Comparison of ENCODE assay signal across 8 cellular contexts in the genomic region with DNA sequence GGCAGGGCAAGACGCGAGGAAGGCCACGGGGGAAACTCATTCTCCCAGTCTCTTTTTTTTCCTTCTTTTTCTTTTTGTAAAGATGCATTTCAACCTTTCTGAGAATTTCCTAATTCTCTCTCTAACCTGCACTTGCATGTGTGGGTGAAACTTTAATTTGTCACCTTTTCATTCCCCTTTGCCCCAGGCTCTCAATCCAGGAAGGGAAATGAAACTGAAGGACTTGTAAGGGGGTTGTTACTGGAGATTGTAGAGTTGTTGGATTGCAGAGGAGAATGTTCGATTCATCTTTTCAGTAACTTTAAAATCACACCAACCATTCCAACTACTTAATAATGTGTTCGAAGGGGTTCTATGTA. TPM values are rescaled to one million over a fixed set of nuclear protein-coding genes. Genes with fewer than 3 reads are reported as not detected.
DNase-seq lines count a peak whose midpoint lies in the region; ATAC-seq, FAIRE-seq and TF ChIP-seq lines count a peak whose summit lies in the region.
"Not testable (repeated sequence)": the region's sequence is repeated elsewhere in the genome, so short reads cannot be mapped to it uniquely, and the experiment has no call there.

No MANE protein-coding gene starts in this region.

- H3K36me3 ChIP-seq in CD8-positive, alpha-beta memory T cell (ENCODE audit: insufficient read depth, low read length); endothelial cell of umbilical vein (ENCODE audit: control insufficient read depth in 2 of 2, extremely low read depth in 1 of 2, insufficient read depth in 2 of 2, low read length in 2 of 2); ovary: not testable (repeated sequence)
- H3K36me3 ChIP-seq in KOPT-K1 (ENCODE audit: insufficient read depth, low read length) (peaks cover 30% of the 10 kb centered on the region), left lung (peaks cover 0 to 23% of the 10 kb centered on the region in 2 donors), transverse colon (peaks cover 0 to 10% (median 4%) of the 10 kb centered on the region in 4 donors)

- not testable (repeated sequence) for TF ChIP-seq CTCF in endothelial cell of umbilical vein (IDR thresholded peaks at IDR 0.05; ENCODE audit: extremely low read depth in 1 of 2, insufficient read depth in 1 of 2, low read depth in 1 of 2, low read length in 2 of 2); left lung (IDR thresholded peaks at IDR 0.05); ovary (IDR thresholded peaks at IDR 0.05); transverse colon (IDR thresholded peaks at IDR 0.05)

- H3K4me3 ChIP-seq in CD8-positive, alpha-beta memory T cell (ENCODE audit: low read length), result peak overlapping the region; percentile 54
- H3K4me3 ChIP-seq in endothelial cell of umbilical vein (replicated peaks in 1 of 3; ENCODE audit: insufficient read depth in 1 of 3, low read depth in 1 of 3, low read length in 3 of 3), result peak overlapping the region; percentile 61 to 94 (median 92)
- peak overlapping the region; percentile 55 to 64 for H3K4me3 ChIP-seq in left lung
- H3K4me3 ChIP-seq in ovary, result peak overlapping the region; percentile 49
- peak overlapping the region; percentile 73 to 93 (median 83) for H3K4me3 ChIP-seq in transverse colon

- peak overlapping the region; percentile 67 for H3K9ac ChIP-seq in endothelial cell of umbilical vein (replicated peaks; ENCODE audit: extremely low read depth, insufficient read depth, low read length)

- H3K27ac Mint-ChIP-seq in CD8-positive, alpha-beta memory T cell, result peak overlapping the region; percentile 95 to 98 (median 96)
- peak overlapping the region; percentile 94 for H3K27ac Mint-ChIP-seq in activated naive CD8-positive, alpha-beta T cell treated with anti-CD3 and anti-CD28 coated beads for 36 hours

- H3K27me3 Mint-ChIP-seq in CD8-positive, alpha-beta memory T cell; activated naive CD8-positive, alpha-beta T cell treated with anti-CD3 and anti-CD28 coated beads for 36 hours: not testable (repeated sequence)

- not testable (repeated sequence) for H3K27me3 ChIP-seq in CD8-positive, alpha-beta memory T cell (ENCODE audit: insufficient read depth, low read length, poor library complexity, severe bottlenecking); endothelial cell of umbilical vein (ENCODE audit: control insufficient read depth in 2 of 2, insufficient read depth in 2 of 2, low read length in 2 of 2); left lung; ovary; transverse colon

- BruUV-seq in endothelial cell of umbilical vein (replicated peaks; lab: Mats Ljungman, UMichigan), result TSS peak; percentile 36

- H2AFZ ChIP-seq in endothelial cell of umbilical vein (ENCODE audit: low read depth, low read length), result not testable (repeated sequence)

- ATAC-seq in left lung, result peak; percentile 4

- peak overlapping the region; percentile 89 for H3K4me2 ChIP-seq in endothelial cell of umbilical vein (ENCODE audit: insufficient read depth, low read length)

- TF ChIP-seq POLR2A in endothelial cell of umbilical vein (IDR thresholded peaks at IDR 0.05; ENCODE audit: low read depth, low read length); ovary (IDR thresholded peaks at IDR 0.05); transverse colon (IDR thresholded peaks at IDR 0.05): not testable (repeated sequence)

- H3K36me3 Mint-ChIP-seq in CD8-positive, alpha-beta memory T cell, result peaks cover 0 to 31% (median 4%) of the 10 kb centered on the region in 3 donors
- peaks cover 14% of the 10 kb centered on the region for H3K36me3 Mint-ChIP-seq in activated naive CD8-positive, alpha-beta T cell treated with anti-CD3 and anti-CD28 coated beads for 36 hours

- DNase-seq in CD8-positive, alpha-beta memory T cell; activated naive CD8-positive, alpha-beta T cell treated with anti-CD3 and anti-CD28 coated beads for 36 hours; endothelial cell of umbilical vein (ENCODE audit: low read depth, low spot score); left lung; ovary; transverse colon: not testable (repeated sequence)
- DNase-seq in SIG-M5 treated with dmso at 0.1 percent for 504 hours (lab: John Stamatoyannopoulos, UW; ENCODE audit: unreplicated experiment), result peak; percentile 71

- POLR2A ChIA-PET in CD8-positive, alpha-beta memory T cell (lab: Charles Lee); endothelial cell of umbilical vein (lab: Charles Lee): not testable (repeated sequence)

- H3K9me1 ChIP-seq in endothelial cell of umbilical vein (replicated peaks; ENCODE audit: control insufficient read depth, extremely low read depth, insufficient read depth, low read length), result not testable (repeated sequence)

- not testable (repeated sequence) for H3K9me3 ChIP-seq in CD8-positive, alpha-beta memory T cell (ENCODE audit: low read length); KOPT-K1 (ENCODE audit: insufficient read depth, low read length, poor library complexity, severe bottlenecking); endothelial cell of umbilical vein (replicated peaks; ENCODE audit: control insufficient read depth, insufficient read depth, low read length); left lung; ovary; transverse colon

- in situ Hi-C loops in transverse colon (cut with MboI; ENCODE audit: low pct_ligation_motif_present in 1 of 4, low pct_unique_long_range_greater_than_20kb in 1 of 4, low sequenced_read_pairs in 3 of 4), result not testable (repeated sequence)

- peaks cover 36 to 56% (median 51%) of the 10 kb centered on the region in 3 donors for H3K4me1 Mint-ChIP-seq in CD8-positive, alpha-beta memory T cell
- peaks cover 31% of the 10 kb centered on the region for H3K4me1 Mint-ChIP-seq in activated naive CD8-positive, alpha-beta T cell treated with anti-CD3 and anti-CD28 coated beads for 36 hours

- FAIRE-seq in endothelial cell of umbilical vein (lab: Jason Lieb, UNC), result peak; percentile 87

- not testable (repeated sequence) for H3K9me3 Mint-ChIP-seq in CD8-positive, alpha-beta memory T cell; activated naive CD8-positive, alpha-beta T cell treated with anti-CD3 and anti-CD28 coated beads for 36 hours

- not testable (repeated sequence) for H4K20me1 ChIP-seq in endothelial cell of umbilical vein (replicated peaks; ENCODE audit: control insufficient read depth, extremely low read depth, insufficient read depth, low read length)

- H3K79me2 ChIP-seq in endothelial cell of umbilical vein (ENCODE audit: control insufficient read depth, insufficient read depth, low read length), result peaks cover 46% of the 10 kb centered on the region

- not testable (repeated sequence) for TF ChIP-seq EP300 in ovary (IDR thresholded peaks at IDR 0.05); transverse colon (IDR thresholded peaks at IDR 0.05; ENCODE audit: low read depth)

- intact Hi-C loops in endothelial cell of umbilical vein (cut with micrococcal nuclease), result loop anchor here (5.0 kb wide), 1 partner anchor 58 kb away; a partner anchor contains a TSS
- intact Hi-C loops in left lung (cut with DNase I); ovary (cut with DNase I); transverse colon (cut with DNase I; ENCODE audit: low total_unique reads): not testable (repeated sequence)

- peak overlapping the region; percentile 88 to 99 (median 93) for H3K4me3 Mint-ChIP-seq in CD8-positive, alpha-beta memory T cell
- H3K4me3 Mint-ChIP-seq in activated naive CD8-positive, alpha-beta T cell treated with anti-CD3 and anti-CD28 coated beads for 36 hours, result peak overlapping the region; percentile 90

- H3K4me1 ChIP-seq in CD8-positive, alpha-beta memory T cell (ENCODE audit: insufficient read depth, low read length), result peaks cover 12% of the 10 kb centered on the region
- H3K4me1 ChIP-seq in endothelial cell of umbilical vein (ENCODE audit: control insufficient read depth, extremely low read depth, insufficient read depth, low read length) (peaks cover 11% of the 10 kb centered on the region), left lung (peaks cover 3 to 48% of the 10 kb centered on the region in 2 donors), transverse colon (peaks cover 10 to 40% (median 31%) of the 10 kb centered on the region in 4 donors)
- H3K4me1 ChIP-seq in ovary (ENCODE audit: insufficient read depth), result not testable (repeated sequence)

- dilution Hi-C loops in endothelial cell of umbilical vein (cut with MboI; ENCODE audit: extremely low pct_ligation_motif_present, low sequenced_read_pairs), result not testable (repeated sequence)

- 1 to 3% (median 2%) methylated on average over 5 of the region's 5 CpGs for WGBS in ovary, 3 donors
- WGBS in transverse colon (ENCODE audit: low coverage in 1 of 2), 2 donors, result 0 to 2% methylated on average over 4 to 5 of the region's 5 CpGs

- CTCF ChIA-PET in CD8-positive, alpha-beta memory T cell (lab: Charles Lee); endothelial cell of umbilical vein (lab: Charles Lee): not testable (repeated sequence)

- peak overlapping the region; percentile 64 for H3K27ac ChIP-seq in CD8-positive, alpha-beta memory T cell (ENCODE audit: low read depth, low read length)
- peak overlapping the region; percentile 80 for H3K27ac ChIP-seq in KOPT-K1 (ENCODE audit: low read depth, low read length, poor library complexity, severe bottlenecking)
- H3K27ac ChIP-seq in endothelial cell of umbilical vein (ENCODE audit: insufficient read depth, low read depth, low read length), result peak overlapping the region; percentile 71
- H3K27ac ChIP-seq in left lung, result peak overlapping the region; percentile 88 to 91
- peak overlapping the region; percentile 93 for H3K27ac ChIP-seq in ovary
- H3K27ac ChIP-seq in transverse colon, result peak overlapping the region; percentile 93 to 100 (median 98)

RNA-seq across cellular contexts. Expression of a gene that starts 1.2 kb away (rescaled TPM):
- 10 to 100 TPM; 41.9 to 43.4 TPM for total RNA-seq in CD8-positive, alpha-beta memory T cell
- polyA plus RNA-seq in CD8-positive, alpha-beta memory T cell, result 13.3 TPM
- total RNA-seq in activated naive CD8-positive, alpha-beta T cell treated with anti-CD3 and anti-CD28 coated beads for 36 hours, result 10 to 100 TPM; 29.4 to 32.4 TPM
- total RNA-seq in endothelial cell of umbilical vein (37.6 and 40.7 TPM in 2 replicates), left lung (10 to 100 TPM; 32.2 to 34.7 TPM), ovary (10 to 100 TPM; 30.2 to 50.2 (median 39.0) TPM), transverse colon (100 to 1,000 TPM in 1 of 4 donors, 10 to 100 TPM in 3; 36.6 to 146 (median 46.7) TPM)
- polyA plus RNA-seq in endothelial cell of umbilical vein (30.7 and 30.9 TPM in 2 replicates), ovary (10 to 100 TPM; 23.4 to 35.7 TPM)
- polyA plus RNA-seq in endothelial cell of umbilical vein (2011; cell fraction: cytosol; rRNA removed), result 44.5 and 46.1 TPM in 2 replicates
- polyA plus RNA-seq in endothelial cell of umbilical vein (2011; cell fraction: nucleus; rRNA removed), result 39.2 and 66.0 TPM in 2 replicates
- polyA plus RNA-seq in endothelial cell of umbilical vein (2012), result 23.1 and 33.8 TPM in 2 replicates
- 101 and 117 TPM in 2 replicates for polyA minus RNA-seq in endothelial cell of umbilical vein
- 67.8 TPM for polyA minus RNA-seq in endothelial cell of umbilical vein (2011; cell fraction: cytosol; rRNA and poly(A)+ RNA removed)
- polyA minus RNA-seq in endothelial cell of umbilical vein (2011; cell fraction: nucleus; rRNA and poly(A)+ RNA removed), result 79.1 and 106 TPM in 2 replicates

RNA-seq across cellular contexts. Expression of a gene that starts 56.2 kb away (rescaled TPM):
- 10 to 100 TPM; 35.2 to 36.5 TPM for total RNA-seq in CD8-positive, alpha-beta memory T cell
- 21.4 TPM for polyA plus RNA-seq in CD8-positive, alpha-beta memory T cell
- 10 to 100 TPM; 33.7 to 34.6 TPM for total RNA-seq in activated naive CD8-positive, alpha-beta T cell treated with anti-CD3 and anti-CD28 coated beads for 36 hours
- total RNA-seq in endothelial cell of umbilical vein, result 23.3 and 24.1 TPM in 2 replicates
- 8.0 and 9.0 TPM in 2 replicates for polyA plus RNA-seq in endothelial cell of umbilical vein
- polyA plus RNA-seq in endothelial cell of umbilical vein (2011; cell fraction: cytosol; rRNA removed), result 10.4 and 10.5 TPM in 2 replicates
- 8.4 TPM in 2 replicates for polyA plus RNA-seq in endothelial cell of umbilical vein (2011; cell fraction: nucleus; rRNA removed)
- 16.7 and 19.0 TPM in 2 replicates for polyA plus RNA-seq in endothelial cell of umbilical vein (2012)
- polyA minus RNA-seq in endothelial cell of umbilical vein, result 9.8 and 12.2 TPM in 2 replicates
- 18.6 TPM for polyA minus RNA-seq in endothelial cell of umbilical vein (2011; cell fraction: cytosol; rRNA and poly(A)+ RNA removed)
- 9.3 and 16.3 TPM in 2 replicates for polyA minus RNA-seq in endothelial cell of umbilical vein (2011; cell fraction: nucleus; rRNA and poly(A)+ RNA removed)
- 10 to 100 TPM; 16.1 to 20.0 TPM for total RNA-seq in left lung
- 10 to 100 TPM in 6 of 7 donors, 1 to 10 TPM in 1; 9.8 to 23.0 (median 15.2) TPM for total RNA-seq in ovary
- polyA plus RNA-seq in ovary, result 10 to 100 TPM in 1 of 2 donors, 1 to 10 TPM in 1; 7.3 to 17.6 TPM
- total RNA-seq in transverse colon, result 10 to 100 TPM in 2 of 4 donors, 1 to 10 TPM in 2; 1.5 to 18.9 (median 9.8) TPM
